In genomic region chr7:149239345-149240143, GRCh38 we compare ENCODE assay signal across 1 cellular context.
TF ChIP-seq lines count a peak whose summit lies in the region.

Gene ZNF212, plus strand, starts transcription at chr7:149239651. Its CDS starts 128 bp downstream, at chr7:149239779.

TF ChIP-seq in WTC11, 78 proteins besides CTCF, POLR2A, EP300 and RAD21 (continued from another document):
- TF ChIP-seq, protein P1, sequence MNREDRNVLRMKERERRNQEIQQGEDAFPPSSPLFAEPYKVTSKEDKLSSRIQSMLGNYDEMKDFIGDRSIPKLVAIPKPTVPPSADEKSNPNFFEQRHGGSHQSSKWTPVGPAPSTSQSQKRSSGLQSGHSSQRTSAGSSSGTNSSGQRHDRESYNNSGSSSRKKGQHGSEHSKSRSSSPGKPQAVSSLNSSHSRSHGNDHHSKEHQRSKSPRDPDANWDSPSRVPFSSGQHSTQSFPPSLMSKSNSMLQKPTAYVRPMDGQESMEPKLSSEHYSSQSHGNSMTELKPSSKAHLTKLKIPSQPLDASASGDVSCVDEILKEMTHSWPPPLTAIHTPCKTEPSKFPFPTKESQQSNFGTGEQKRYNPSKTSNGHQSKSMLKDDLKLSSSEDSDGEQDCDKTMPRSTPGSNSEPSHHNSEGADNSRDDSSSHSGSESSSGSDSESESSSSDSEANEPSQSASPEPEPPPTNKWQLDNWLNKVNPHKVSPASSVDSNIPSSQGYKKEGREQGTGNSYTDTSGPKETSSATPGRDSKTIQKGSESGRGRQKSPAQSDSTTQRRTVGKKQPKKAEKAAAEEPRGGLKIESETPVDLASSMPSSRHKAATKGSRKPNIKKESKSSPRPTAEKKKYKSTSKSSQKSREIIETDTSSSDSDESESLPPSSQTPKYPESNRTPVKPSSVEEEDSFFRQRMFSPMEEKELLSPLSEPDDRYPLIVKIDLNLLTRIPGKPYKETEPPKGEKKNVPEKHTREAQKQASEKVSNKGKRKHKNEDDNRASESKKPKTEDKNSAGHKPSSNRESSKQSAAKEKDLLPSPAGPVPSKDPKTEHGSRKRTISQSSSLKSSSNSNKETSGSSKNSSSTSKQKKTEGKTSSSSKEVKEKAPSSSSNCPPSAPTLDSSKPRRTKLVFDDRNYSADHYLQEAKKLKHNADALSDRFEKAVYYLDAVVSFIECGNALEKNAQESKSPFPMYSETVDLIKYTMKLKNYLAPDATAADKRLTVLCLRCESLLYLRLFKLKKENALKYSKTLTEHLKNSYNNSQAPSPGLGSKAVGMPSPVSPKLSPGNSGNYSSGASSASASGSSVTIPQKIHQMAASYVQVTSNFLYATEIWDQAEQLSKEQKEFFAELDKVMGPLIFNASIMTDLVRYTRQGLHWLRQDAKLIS (CRISPR knock-in tag; IDR thresholded peaks at IDR 0.05; ENCODE audit: borderline replicate concordance) = no peak
- TF ChIP-seq ZNF532 (CRISPR knock-in tag; IDR thresholded peaks at IDR 0.05; ENCODE audit: borderline replicate concordance) (no peak), USF1 (CRISPR knock-in tag; IDR thresholded peaks at IDR 0.05) (no peak; the same call in 1 of the 2 replicates), ZNF423 (CRISPR knock-in tag; IDR thresholded peaks at IDR 0.05) (no peak), NR1H2 (CRISPR knock-in tag; IDR thresholded peaks at IDR 0.05) (no peak), ZNF232 (CRISPR knock-in tag; IDR thresholded peaks at IDR 0.05) (peak; percentile 14; the same call in 1 of the 2 replicates), NFYB (CRISPR knock-in tag; conservative IDR thresholded peaks at IDR 0.05; ENCODE audit: low read depth) (no peak), ELF4 (CRISPR knock-in tag; IDR thresholded peaks at IDR 0.05; ENCODE audit: low read depth) (no peak), SMAD4 (CRISPR knock-in tag; IDR thresholded peaks at IDR 0.05) (no peak), GRHL2 (CRISPR knock-in tag; IDR thresholded peaks at IDR 0.05; ENCODE audit: insufficient replicate concordance, severe bottlenecking) (no peak), HMGA2 (CRISPR knock-in tag; IDR thresholded peaks at IDR 0.05) (no peak), ESRRA (CRISPR knock-in tag; IDR thresholded peaks at IDR 0.05; ENCODE audit: borderline replicate concordance) (peak; percentile 87), USF2 (CRISPR knock-in tag; IDR thresholded peaks at IDR 0.05) (no peak), NR3C1 (CRISPR knock-in tag; conservative IDR thresholded peaks at IDR 0.05; ENCODE audit: low read depth) (no peak), EMX1 (CRISPR knock-in tag; IDR thresholded peaks at IDR 0.05) (no peak), MLX (CRISPR knock-in tag; IDR thresholded peaks at IDR 0.05) (0 out of 2 replicates have a peak, but pooled peaks have one; percentile 29), ZNF416 (CRISPR knock-in tag; IDR thresholded peaks at IDR 0.05) (no peak), TP53 (CRISPR knock-in tag; IDR thresholded peaks at IDR 0.05) (no peak), FOXK1 (CRISPR knock-in tag; IDR thresholded peaks at IDR 0.05) (peak; percentile 100), KAT7 (CRISPR knock-in tag; IDR thresholded peaks at IDR 0.05; ENCODE audit: borderline replicate concordance) (peak; percentile 91; the same call in 1 of the 2 replicates), ATF6 (CRISPR knock-in tag; IDR thresholded peaks at IDR 0.05) (no peak), ETV6 (CRISPR knock-in tag; IDR thresholded peaks at IDR 0.05) (peak; percentile 75; the same call in 1 of the 2 replicates), ZNF121 (CRISPR knock-in tag; IDR thresholded peaks at IDR 0.05) (no peak), RELA (CRISPR knock-in tag; IDR thresholded peaks at IDR 0.05; ENCODE audit: borderline replicate concordance) (no peak), ATF1 (CRISPR knock-in tag; IDR thresholded peaks at IDR 0.05) (peak; percentile 32; the same call in 1 of the 2 replicates), ZNF138 (CRISPR knock-in tag; conservative IDR thresholded peaks at IDR 0.05) (no peak), MXD4 (CRISPR knock-in tag; IDR thresholded peaks at IDR 0.05; ENCODE audit: borderline replicate concordance) (no peak)
- TF ChIP-seq, protein P2, sequence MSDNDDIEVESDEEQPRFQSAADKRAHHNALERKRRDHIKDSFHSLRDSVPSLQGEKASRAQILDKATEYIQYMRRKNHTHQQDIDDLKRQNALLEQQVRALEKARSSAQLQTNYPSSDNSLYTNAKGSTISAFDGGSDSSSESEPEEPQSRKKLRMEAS (CRISPR knock-in tag; IDR thresholded peaks at IDR 0.05) = 0 out of 2 replicates have a peak, but pooled peaks have one; percentile 51
- TF ChIP-seq, protein P3, sequence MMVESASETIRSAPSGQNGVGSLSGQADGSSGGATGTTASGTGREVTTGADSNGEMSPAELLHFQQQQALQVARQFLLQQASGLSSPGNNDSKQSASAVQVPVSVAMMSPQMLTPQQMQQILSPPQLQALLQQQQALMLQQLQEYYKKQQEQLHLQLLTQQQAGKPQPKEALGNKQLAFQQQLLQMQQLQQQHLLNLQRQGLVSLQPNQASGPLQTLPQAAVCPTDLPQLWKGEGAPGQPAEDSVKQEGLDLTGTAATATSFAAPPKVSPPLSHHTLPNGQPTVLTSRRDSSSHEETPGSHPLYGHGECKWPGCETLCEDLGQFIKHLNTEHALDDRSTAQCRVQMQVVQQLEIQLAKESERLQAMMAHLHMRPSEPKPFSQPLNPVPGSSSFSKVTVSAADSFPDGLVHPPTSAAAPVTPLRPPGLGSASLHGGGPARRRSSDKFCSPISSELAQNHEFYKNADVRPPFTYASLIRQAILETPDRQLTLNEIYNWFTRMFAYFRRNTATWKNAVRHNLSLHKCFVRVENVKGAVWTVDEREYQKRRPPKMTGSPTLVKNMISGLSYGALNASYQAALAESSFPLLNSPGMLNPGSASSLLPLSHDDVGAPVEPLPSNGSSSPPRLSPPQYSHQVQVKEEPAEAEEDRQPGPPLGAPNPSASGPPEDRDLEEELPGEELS (CRISPR knock-in tag; IDR thresholded peaks at IDR 0.05) = no peak
- TF ChIP-seq, protein P4, sequence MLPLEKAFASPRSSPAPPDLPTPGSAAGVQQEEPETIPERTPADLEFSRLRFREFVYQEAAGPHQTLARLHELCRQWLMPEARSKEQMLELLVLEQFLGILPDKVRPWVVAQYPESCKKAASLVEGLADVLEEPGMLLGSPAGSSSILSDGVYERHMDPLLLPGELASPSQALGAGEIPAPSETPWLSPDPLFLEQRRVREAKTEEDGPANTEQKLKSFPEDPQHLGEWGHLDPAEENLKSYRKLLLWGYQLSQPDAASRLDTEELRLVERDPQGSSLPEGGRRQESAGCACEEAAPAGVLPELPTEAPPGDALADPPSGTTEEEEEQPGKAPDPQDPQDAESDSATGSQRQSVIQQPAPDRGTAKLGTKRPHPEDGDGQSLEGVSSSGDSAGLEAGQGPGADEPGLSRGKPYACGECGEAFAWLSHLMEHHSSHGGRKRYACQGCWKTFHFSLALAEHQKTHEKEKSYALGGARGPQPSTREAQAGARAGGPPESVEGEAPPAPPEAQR (CRISPR knock-in tag; IDR thresholded peaks at IDR 0.05) = no peak
- TF ChIP-seq, protein P5, sequence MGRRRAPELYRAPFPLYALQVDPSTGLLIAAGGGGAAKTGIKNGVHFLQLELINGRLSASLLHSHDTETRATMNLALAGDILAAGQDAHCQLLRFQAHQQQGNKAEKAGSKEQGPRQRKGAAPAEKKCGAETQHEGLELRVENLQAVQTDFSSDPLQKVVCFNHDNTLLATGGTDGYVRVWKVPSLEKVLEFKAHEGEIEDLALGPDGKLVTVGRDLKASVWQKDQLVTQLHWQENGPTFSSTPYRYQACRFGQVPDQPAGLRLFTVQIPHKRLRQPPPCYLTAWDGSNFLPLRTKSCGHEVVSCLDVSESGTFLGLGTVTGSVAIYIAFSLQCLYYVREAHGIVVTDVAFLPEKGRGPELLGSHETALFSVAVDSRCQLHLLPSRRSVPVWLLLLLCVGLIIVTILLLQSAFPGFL (CRISPR knock-in tag; IDR thresholded peaks at IDR 0.05; ENCODE audit: borderline replicate concordance) = no peak
- TF ChIP-seq, protein P6, sequence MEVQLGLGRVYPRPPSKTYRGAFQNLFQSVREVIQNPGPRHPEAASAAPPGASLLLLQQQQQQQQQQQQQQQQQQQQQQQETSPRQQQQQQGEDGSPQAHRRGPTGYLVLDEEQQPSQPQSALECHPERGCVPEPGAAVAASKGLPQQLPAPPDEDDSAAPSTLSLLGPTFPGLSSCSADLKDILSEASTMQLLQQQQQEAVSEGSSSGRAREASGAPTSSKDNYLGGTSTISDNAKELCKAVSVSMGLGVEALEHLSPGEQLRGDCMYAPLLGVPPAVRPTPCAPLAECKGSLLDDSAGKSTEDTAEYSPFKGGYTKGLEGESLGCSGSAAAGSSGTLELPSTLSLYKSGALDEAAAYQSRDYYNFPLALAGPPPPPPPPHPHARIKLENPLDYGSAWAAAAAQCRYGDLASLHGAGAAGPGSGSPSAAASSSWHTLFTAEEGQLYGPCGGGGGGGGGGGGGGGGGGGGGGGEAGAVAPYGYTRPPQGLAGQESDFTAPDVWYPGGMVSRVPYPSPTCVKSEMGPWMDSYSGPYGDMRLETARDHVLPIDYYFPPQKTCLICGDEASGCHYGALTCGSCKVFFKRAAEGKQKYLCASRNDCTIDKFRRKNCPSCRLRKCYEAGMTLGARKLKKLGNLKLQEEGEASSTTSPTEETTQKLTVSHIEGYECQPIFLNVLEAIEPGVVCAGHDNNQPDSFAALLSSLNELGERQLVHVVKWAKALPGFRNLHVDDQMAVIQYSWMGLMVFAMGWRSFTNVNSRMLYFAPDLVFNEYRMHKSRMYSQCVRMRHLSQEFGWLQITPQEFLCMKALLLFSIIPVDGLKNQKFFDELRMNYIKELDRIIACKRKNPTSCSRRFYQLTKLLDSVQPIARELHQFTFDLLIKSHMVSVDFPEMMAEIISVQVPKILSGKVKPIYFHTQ (CRISPR knock-in tag; IDR thresholded peaks at IDR 0.05) = no peak
- TF ChIP-seq, protein P7, sequence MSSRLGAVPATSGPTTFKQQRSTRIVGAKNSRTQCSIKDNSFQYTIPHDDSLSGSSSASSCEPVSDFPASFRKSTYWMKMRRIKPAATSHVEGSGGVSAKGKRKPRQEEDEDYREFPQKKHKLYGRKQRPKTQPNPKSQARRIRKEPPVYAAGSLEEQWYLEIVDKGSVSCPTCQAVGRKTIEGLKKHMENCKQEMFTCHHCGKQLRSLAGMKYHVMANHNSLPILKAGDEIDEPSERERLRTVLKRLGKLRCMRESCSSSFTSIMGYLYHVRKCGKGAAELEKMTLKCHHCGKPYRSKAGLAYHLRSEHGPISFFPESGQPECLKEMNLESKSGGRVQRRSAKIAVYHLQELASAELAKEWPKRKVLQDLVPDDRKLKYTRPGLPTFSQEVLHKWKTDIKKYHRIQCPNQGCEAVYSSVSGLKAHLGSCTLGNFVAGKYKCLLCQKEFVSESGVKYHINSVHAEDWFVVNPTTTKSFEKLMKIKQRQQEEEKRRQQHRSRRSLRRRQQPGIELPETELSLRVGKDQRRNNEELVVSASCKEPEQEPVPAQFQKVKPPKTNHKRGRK (CRISPR knock-in tag; IDR thresholded peaks at IDR 0.05; ENCODE audit: borderline replicate concordance) = no peak
